ENCODE assay signal across 22 cellular contexts in genomic region chr6:30265166-30265565, GRCh38.
"Had no signal": no experiment of that assay in that cellular context is flagged by ENCODE, and none has a peak within 500 bp of the region (broad histone marks: within the 10 kb centered on the region; RNA-seq: fewer than 3 reads in every experiment).

No MANE protein-coding gene starts in this region.

- H3K4me1 ChIP-seq: pancreas, psoas muscle had no signal

- H3K27me3 ChIP-seq: esophagus muscularis mucosa, pancreas, sigmoid colon, suprapubic skin, tibial artery had no signal

- DNase-seq: activated B cell treated with CpG ODN at 0.5 μM for 24 hours; activated CD4-positive, alpha-beta T cell treated with anti-CD3 and anti-CD28 coated beads, Interleukin-2, amount 50 U/mL, for 1 hour; activated CD8-positive, alpha-beta memory T cell treated with anti-CD3 and anti-CD28 coated beads, Interleukin-2, amount 10 ng/mL, durations not matched to agents 7 days and 5 days; activated CD8-positive, alpha-beta T cell treated with anti-CD3 and anti-CD28 coated beads for 36 hours; activated naive CD4-positive, alpha-beta T cell; activated T-cell treated with anti-CD3 and anti-CD28 coated beads, Interleukin-2, amount 50 U/mL, for 72 hours; effector CD4-positive, alpha-beta T cell; foreskin melanocyte; islet precursor cell; left colon; mammary epithelial cell; naive B cell; nephron progenitor cell; pancreas; psoas muscle; sigmoid colon; stimulated activated naive CD4-positive, alpha-beta T cell; T-helper 1 cell; tibial artery had no signal

- H3K27ac ChIP-seq: esophagus muscularis mucosa, neutrophil, pancreas, psoas muscle, sigmoid colon, suprapubic skin, tibial artery had no signal

- H3K36me3 ChIP-seq: neutrophil, pancreas, sigmoid colon, suprapubic skin, tibial artery had no signal

- H3K4me3 ChIP-seq: esophagus muscularis mucosa, pancreas, psoas muscle, sigmoid colon, suprapubic skin, tibial artery had no signal

- H3K9me3 ChIP-seq: esophagus muscularis mucosa, neutrophil, pancreas, psoas muscle, sigmoid colon, suprapubic skin, tibial artery had no signal
